In the genomic region with DNA sequence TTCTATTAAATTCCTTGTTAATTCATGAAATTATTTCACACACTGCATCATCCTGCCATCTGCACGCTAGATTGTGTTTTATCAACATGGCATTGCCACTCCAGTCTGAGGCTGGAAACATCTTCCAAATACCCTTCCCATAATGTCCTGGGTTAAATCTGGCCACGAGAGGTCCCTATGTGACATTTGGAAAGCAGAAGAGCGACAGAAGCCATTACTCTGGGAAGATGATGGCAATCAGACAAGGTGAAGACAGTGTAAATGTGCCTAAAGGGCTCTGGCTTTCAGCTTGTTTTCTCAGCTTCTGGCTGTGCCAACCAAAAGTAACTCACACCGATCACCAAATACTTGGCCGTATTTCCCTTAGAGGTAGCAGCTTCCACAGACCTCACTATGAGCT, we compare ENCODE assay signal across 18 cellular contexts.
DNase-seq lines count a peak whose midpoint lies in the region; ATAC-seq, FAIRE-seq and TF ChIP-seq lines count a peak whose summit lies in the region.
"Had no signal": no experiment of that assay in that cellular context is flagged by ENCODE, and none has a peak within 500 bp of the region (broad histone marks: within the 10 kb centered on the region; RNA-seq: fewer than 3 reads in every experiment).

No MANE protein-coding gene starts in this region.

- H2BK5ac ChIP-seq in H1 (ENCODE audit: low read depth, low read length) = no peak overlapping the region; the same call in 1 of the 2 replicates

- intact Hi-C loops in Right ventricle myocardium inferior (cut with DNase I) = no loop called here

- no peak overlapping the region for H2BK12ac ChIP-seq in H1 (ENCODE audit: low read depth, low read length)

- no peaks in the 10 kb centered on the region for H3K23me2 ChIP-seq in H1 (ENCODE audit: low read depth, low read length)

- FAIRE-seq in H1 (lab: Jason Lieb, UNC) = peak; percentile 68

- H2BK15ac ChIP-seq in H1 (ENCODE audit: low read length) = no peak overlapping the region

- H3K79me1 ChIP-seq in H1 (ENCODE audit: low read depth, low read length) = no peaks in the 10 kb centered on the region

- no peaks in the 10 kb centered on the region for H3F3A ChIP-seq in neural progenitor cell (ENCODE audit: low read depth)

- H3K36me3 ChIP-seq in right atrium auricular region = no peaks in the 10 kb centered on the region
- no peaks in the 10 kb centered on the region; a peak in 1 of 8 replicates for H3K36me3 ChIP-seq in H1 (ENCODE audit: control insufficient read depth in 2 of 4, insufficient read depth in 4 of 4, low read length in 3 of 4)
- H3K36me3 ChIP-seq in neural progenitor cell = no peaks in the 10 kb centered on the region
- H3K36me3 ChIP-seq: SJSA1 had no signal

- H3K9me3 ChIP-seq in right atrium auricular region (no peaks in the 10 kb centered on the region), H1 (ENCODE audit: insufficient read depth in 2 of 2, low read depth in 1 of 2, low read length in 1 of 2) (peaks cover 1 to 7% of the 10 kb centered on the region in 2 experiments), neural progenitor cell (ENCODE audit: low read depth) (no peaks in the 10 kb centered on the region)
- H3K9me3 ChIP-seq: SJSA1 had no signal

- no peak overlapping the region for H3K23ac ChIP-seq in H1 (ENCODE audit: insufficient read length)

- no peak for TF ChIP-seq POLR2A in H1 (IDR thresholded peaks at IDR 0.05; ENCODE audit: control extremely low read depth in 1 of 2, low read depth in 2 of 2, low read length in 2 of 2)

- H3K27ac ChIP-seq in right atrium auricular region (no peak overlapping the region), H1 (ENCODE audit: low read depth, low read length) (no peak overlapping the region), neural progenitor cell (no peak overlapping the region)
- H3K27ac ChIP-seq: SJSA1 had no signal

- H2BK120ac ChIP-seq in H1 (replicated peaks; ENCODE audit: low read depth, low read length) = no peak overlapping the region

- H3K4me2 ChIP-seq in H1 (ENCODE audit: insufficient read depth in 1 of 2, low read depth in 2 of 2, low read length in 2 of 2) = no peak overlapping the region
- no peak overlapping the region for H3K4me2 ChIP-seq in neural progenitor cell

- peaks cover 4% of the 10 kb centered on the region for H3K27me3 Mint-ChIP-seq in neural progenitor cell (ENCODE audit: insufficient read depth, low read depth)
- H3K27me3 Mint-ChIP-seq: B cell had no signal

- no peak overlapping the region for H3K18ac ChIP-seq in H1 (ENCODE audit: extremely low read depth, low read length)

- 79% methylated on average over 5 of the region's 5 CpGs; no CpG with 5 or more reads in 1 of the 2 experiments for WGBS in H1 (ENCODE audit: extremely low coverage in 1 of 2, insufficient coverage in 1 of 2, insufficient read length in 1 of 2, insufficient replicate concordance in 2 of 2, low coverage in 1 of 2, low lambda C conversion rate in 2 of 2, missing lambda C conversion rate in 1 of 2), 2 experiments

- TF ChIP-seq CTCF in right atrium auricular region (IDR thresholded peaks at IDR 0.05) (peak in 1 of 2 donors; percentile 19), H1 (IDR thresholded peaks at IDR 0.05; ENCODE audit: control extremely low read depth in 1 of 3, insufficient read depth in 1 of 3, low read depth in 1 of 3, low read length in 3 of 3) (no peak), neural progenitor cell (IDR thresholded peaks at IDR 0.05) (no peak)

- TF ChIP-seq EP300 in H1 (IDR thresholded peaks at IDR 0.05; ENCODE audit: borderline replicate concordance in 1 of 2, low read depth in 2 of 2, low read length in 2 of 2) = no peak

- H2AFZ ChIP-seq in H1 (ENCODE audit: low read length) (peak overlapping the region; percentile 71; the same call in 1 of the 2 replicates), neural progenitor cell (replicated peaks) (peak overlapping the region; percentile 44)

- TF ChIP-seq RAD21 in H1 (IDR thresholded peaks at IDR 0.05 in 1 of 2, conservative IDR thresholded peaks at IDR 0.05 in 1 of 2; ENCODE audit: low read depth in 2 of 2, low read length in 2 of 2) = peak; percentile 27 to 55

- H3K9ac ChIP-seq in H1 (replicated peaks in 1 of 4; ENCODE audit: extremely low read depth in 1 of 4, low read depth in 3 of 4, low read length in 3 of 4) (no peak overlapping the region), neural progenitor cell (no peak overlapping the region)

- H3K4ac ChIP-seq in H1 (replicated peaks; ENCODE audit: insufficient read length, low read depth, low read length) = no peak overlapping the region

- 0 out of 2 replicates have a peak overlapping the region, but pooled peaks have one; percentile 36 for H2BK20ac ChIP-seq in H1 (ENCODE audit: low read length)

- H4K8ac ChIP-seq in H1 (ENCODE audit: extremely low read depth, insufficient read depth, low read length) = no peak overlapping the region

- H4K91ac ChIP-seq in H1 (replicated peaks; ENCODE audit: insufficient read length, low read length) = no peak overlapping the region

- ATAC-seq in Right ventricle myocardium inferior (peak; percentile 15), HG03025 (IDR thresholded peaks at IDR 0.05; ENCODE audit: low FRiP score, unreplicated experiment) (no peak)

- H3K79me2 ChIP-seq in H1 (ENCODE audit: control insufficient read depth in 1 of 2, insufficient read depth in 2 of 2, low read length in 2 of 2) (no peaks in the 10 kb centered on the region), neural progenitor cell (ENCODE audit: low read depth) (no peaks in the 10 kb centered on the region)

- H3K4me3 ChIP-seq in right atrium auricular region (no peak overlapping the region), H1 (ENCODE audit: extremely low read depth in 1 of 4, insufficient read depth in 2 of 4, low read depth in 3 of 4, low read length in 4 of 4) (no peak overlapping the region), neural progenitor cell (no peak overlapping the region)
- H3K4me3 ChIP-seq: SJSA1 had no signal

- no peaks in the 10 kb centered on the region for H3K36me3 Mint-ChIP-seq in neural progenitor cell
- H3K36me3 Mint-ChIP-seq: CD8-positive, alpha-beta memory T cell had no signal

- CTCF ChIA-PET in H1 (lab: Charles Lee; ENCODE audit: partially characterized antibody) = interaction anchor here (0.7 to 1.1 kb wide), 4 partner anchors 77 to 310 kb away, joined by 3 read pairs; no protein-coding TSS in a partner anchor

- H3K56ac ChIP-seq in H1 (replicated peaks; ENCODE audit: insufficient read length, low read depth, low read length) = no peak overlapping the region

- H2AK5ac ChIP-seq in H1 (ENCODE audit: low read depth, low read length) = no peak overlapping the region

- H3K27me3 ChIP-seq in right atrium auricular region (no peaks in the 10 kb centered on the region), H1 (replicated peaks in 1 of 4; ENCODE audit: control insufficient read depth in 3 of 4, extremely low read depth in 1 of 4, insufficient read depth in 3 of 4, low read length in 3 of 4) (no peaks in the 10 kb centered on the region), neural progenitor cell (no peaks in the 10 kb centered on the region)
- H3K27me3 ChIP-seq: SJSA1 had no signal

- no peak overlapping the region for H3K4me3 Mint-ChIP-seq in neural progenitor cell
- H3K4me3 Mint-ChIP-seq: B cell; CD8-positive, alpha-beta memory T cell had no signal

- DNase-seq in Right ventricle myocardium inferior (ENCODE audit: missing footprints) (no peak), right atrium auricular region (ENCODE audit: low spot score) (no peak), HuH-7 (ENCODE audit: low spot score) (peak; percentile 8), H1 (ENCODE audit: low read depth in 1 of 2, low spot score in 2 of 2) (no peak), neural progenitor cell (ENCODE audit: low spot score) (no peak), NK-92 (lab: John Stamatoyannopoulos, UW; ENCODE audit: unreplicated experiment) (no peak)
- DNase-seq: CD8-positive, alpha-beta memory T cell; DMS 273 treated with DMSO at 0.1 percent for 48 hours; EL; H7; IMR-90; NCI-H1436 treated with DMSO at 0.1 percent for 48 hours; NCI-H2081; NCI-H2227 treated with DMSO at 0.1 percent for 48 hours; NCI-H526 treated with DMSO at 0.1 percent for 48 hours had no signal

- H3K4me1 ChIP-seq in right atrium auricular region = no peaks in the 10 kb centered on the region
- peaks cover 0 to under 1% (median 0%) of the 10 kb centered on the region in 4 experiments; a peak in 3 of 7 replicates for H3K4me1 ChIP-seq in H1 (replicated peaks in 1 of 4; ENCODE audit: control insufficient read depth in 3 of 4, insufficient read depth in 4 of 4, low read length in 3 of 4)
- peaks cover 1% of the 10 kb centered on the region for H3K4me1 ChIP-seq in neural progenitor cell
- H3K4me1 ChIP-seq: SJSA1 had no signal

- no peak overlapping the region for H3K14ac ChIP-seq in H1 (ENCODE audit: insufficient read length)

- no peak overlapping the region for H3K27ac Mint-ChIP-seq in neural progenitor cell
- H3K27ac Mint-ChIP-seq: B cell; CD8-positive, alpha-beta memory T cell had no signal

- no peak overlapping the region for H4K5ac ChIP-seq in H1 (ENCODE audit: insufficient read length, low read depth, low read length)

- POLR2A ChIA-PET in H1 (lab: Charles Lee; ENCODE audit: partially characterized antibody) = no interaction called here

- peaks cover 6% of the 10 kb centered on the region for H3K4me1 Mint-ChIP-seq in neural progenitor cell
- H3K4me1 Mint-ChIP-seq: B cell; CD8-positive, alpha-beta memory T cell had no signal

- H3K9me3 Mint-ChIP-seq in neural progenitor cell = peaks cover 4% of the 10 kb centered on the region
- H3K9me3 Mint-ChIP-seq: CD8-positive, alpha-beta memory T cell had no signal

- no peaks in the 10 kb centered on the region for H4K20me1 ChIP-seq in H1 (replicated peaks in 1 of 2; ENCODE audit: control insufficient read depth in 1 of 2, insufficient read depth in 2 of 2, low read length in 2 of 2)
- no peaks in the 10 kb centered on the region for H4K20me1 ChIP-seq in neural progenitor cell (ENCODE audit: low read depth)

TF ChIP-seq in H1, 55 proteins besides CTCF, POLR2A, EP300 and RAD21 (continues in another document):
- TF ChIP-seq YY1 (IDR thresholded peaks at IDR 0.05; ENCODE audit: low read depth, low read length) = no peak
- TF ChIP-seq SUZ12 (IDR thresholded peaks at IDR 0.05; ENCODE audit: low read length) = no peak
- TF ChIP-seq SAP30 (IDR thresholded peaks at IDR 0.05; ENCODE audit: insufficient read depth, insufficient replicate concordance, low read length) = no peak
- no peak for TF ChIP-seq SIN3A (conservative IDR thresholded peaks at IDR 0.05 in 1 of 2, IDR thresholded peaks at IDR 0.05 in 1 of 2; ENCODE audit: low read depth in 1 of 2, low read length in 2 of 2)
- TF ChIP-seq GABPA (IDR thresholded peaks at IDR 0.05; ENCODE audit: borderline replicate concordance, insufficient read depth, low read length) = no peak
- TF ChIP-seq BACH1 (IDR thresholded peaks at IDR 0.05; ENCODE audit: low read length) = no peak
- no peak for TF ChIP-seq POU5F1 (IDR thresholded peaks at IDR 0.05; ENCODE audit: low read depth, low read length)
- no peak for TF ChIP-seq CEBPB (IDR thresholded peaks at IDR 0.05; ENCODE audit: low read depth, low read length)
- TF ChIP-seq HDAC6 (IDR thresholded peaks at IDR 0.05; ENCODE audit: low read depth, low read length) = no peak
- no peak for TF ChIP-seq SIRT6 (IDR thresholded peaks at IDR 0.05; ENCODE audit: low read length)
- TF ChIP-seq JUND (IDR thresholded peaks at IDR 0.05; ENCODE audit: low read length) = no peak
- TF ChIP-seq ZNF274 (IDR thresholded peaks at IDR 0.05; ENCODE audit: borderline replicate concordance, extremely low read depth, low read length) = no peak
